ENCODE assay signal across 8 cellular contexts in the genomic region with DNA sequence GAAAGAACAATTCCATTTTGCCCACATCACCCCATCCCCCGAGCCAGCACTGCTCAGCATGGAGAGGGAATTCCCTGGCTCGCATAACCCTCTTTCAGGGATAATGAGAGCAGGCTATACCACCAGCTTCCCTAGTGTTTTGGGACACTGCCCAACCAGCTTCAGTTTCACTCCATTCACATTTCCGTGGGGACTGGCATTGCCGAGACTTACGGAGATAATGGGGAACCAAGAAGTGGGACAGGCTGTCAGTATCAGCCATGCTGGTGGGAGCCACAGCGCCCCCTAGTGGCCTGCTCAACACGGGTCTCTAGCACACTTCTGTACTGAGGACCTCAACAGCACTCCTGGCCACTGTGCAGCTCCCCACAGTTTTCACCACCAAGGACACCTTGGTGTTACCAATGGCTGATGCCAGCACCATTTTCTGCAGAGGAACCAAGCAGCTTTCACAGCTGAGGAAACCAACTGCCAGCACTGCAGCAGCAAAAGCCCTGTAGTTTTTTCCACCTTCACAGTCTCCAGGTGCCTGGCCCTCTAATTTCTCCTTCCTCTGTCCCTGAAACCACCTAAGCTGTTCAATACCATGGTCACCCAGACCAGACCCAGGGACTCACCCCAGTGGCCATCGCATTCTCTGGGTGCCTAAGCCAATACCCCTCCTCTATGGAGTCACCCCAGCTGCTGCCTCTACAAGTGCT. TPM values are rescaled to one million over a fixed set of nuclear protein-coding genes. Genes with fewer than 3 reads are reported as not detected.
DNase-seq lines count a peak whose midpoint lies in the region; ATAC-seq and TF ChIP-seq lines count a peak whose summit lies in the region.

No MANE protein-coding gene starts in this region.

- peak overlapping the region; percentile 36 for H3K4me2 ChIP-seq in Loucy (ENCODE audit: low read depth, low read length, poor library complexity, severe bottlenecking)

- no peak overlapping the region for H3K4me3 Mint-ChIP-seq in T-cell

- POLR2A ChIA-PET in T-cell (lab: Charles Lee): no interaction called here

- H3K4me1 Mint-ChIP-seq in T-cell: peaks cover 4 to 7% (median 6%) of the 10 kb centered on the region in 3 donors

- H3K27me3 Mint-ChIP-seq in T-cell: no peaks in the 10 kb centered on the region

- DNase-seq in NCI-H187 (lab: John Stamatoyannopoulos, UW) (peak; percentile 23 to 50), NCI-H187 treated with DMSO at 0.1 percent for 48 hours (lab: John Stamatoyannopoulos, UW) (no peak), T-cell (peak; percentile 37 to 81 (median 71)), adipocyte (ENCODE audit: low read depth) (peak; percentile 29), left ventricle myocardium superior (peak; percentile 87), retina (peak; percentile 75), aorta (peak; percentile 90 to 91)

- H3K9me3 Mint-ChIP-seq in T-cell: peaks cover 4 to 8% (median 8%) of the 10 kb centered on the region in 3 donors

- H3K27me3 ChIP-seq in Loucy (ENCODE audit: insufficient read depth, low read length, poor library complexity, severe bottlenecking) (no peaks in the 10 kb centered on the region), adipocyte (replicated peaks; ENCODE audit: control insufficient read depth, insufficient read depth, low read length) (peaks cover 3% of the 10 kb centered on the region), aorta (ENCODE audit: control insufficient read depth in 1 of 2, insufficient read depth in 2 of 2, low read length in 1 of 2) (no peaks in the 10 kb centered on the region)

- no peaks in the 10 kb centered on the region for H3K36me3 ChIP-seq in Loucy (ENCODE audit: insufficient read depth, low read length)
- no peaks in the 10 kb centered on the region for H3K36me3 ChIP-seq in adipocyte (ENCODE audit: control insufficient read depth, insufficient read depth, low read length, severe bottlenecking)
- no peaks in the 10 kb centered on the region for H3K36me3 ChIP-seq in aorta (ENCODE audit: control insufficient read depth in 1 of 2, insufficient read depth in 2 of 2, low read length in 1 of 2)

- no peaks in the 10 kb centered on the region for H3K4me1 ChIP-seq in Loucy (ENCODE audit: insufficient read depth, low read length, poor library complexity, severe bottlenecking)
- no peaks in the 10 kb centered on the region for H3K4me1 ChIP-seq in adipocyte (ENCODE audit: control insufficient read depth, insufficient read depth, low read length)
- no peaks in the 10 kb centered on the region for H3K4me1 ChIP-seq in aorta (ENCODE audit: control insufficient read depth in 1 of 2, insufficient read depth in 2 of 2, low read length in 2 of 2)

- H3K9me3 ChIP-seq in Loucy (ENCODE audit: insufficient read depth, low read depth, low read length) (no peaks in the 10 kb centered on the region), adipocyte (ENCODE audit: control insufficient read depth, low read length) (peaks cover 7% of the 10 kb centered on the region), aorta (ENCODE audit: control insufficient read depth, low read length) (no peaks in the 10 kb centered on the region)

- no peaks in the 10 kb centered on the region for H3K79me2 ChIP-seq in Loucy (ENCODE audit: insufficient read depth, low read length)

- H3K36me3 Mint-ChIP-seq in T-cell: peaks cover 11% of the 10 kb centered on the region

- CTCF ChIA-PET in T-cell (lab: Charles Lee): interaction anchor here (0.5 to 0.6 kb wide), 3 partner anchors 21 to 1567 kb away, joined by 3 to 4 read pairs (median 3); no protein-coding TSS in a partner anchor

- H3K27ac Mint-ChIP-seq in T-cell: no peak overlapping the region

- H3K4me3 ChIP-seq in Loucy (ENCODE audit: low read length, poor library complexity, severe bottlenecking): peak overlapping the region; percentile 36
- H3K4me3 ChIP-seq in adipocyte (ENCODE audit: low read length): no peak overlapping the region
- H3K4me3 ChIP-seq in aorta (ENCODE audit: low read length in 2 of 2): no peak overlapping the region

- no peaks in the 10 kb centered on the region for H3K9me2 ChIP-seq in Loucy (replicated peaks; ENCODE audit: low read depth, low read length)

- intact Hi-C loops in left ventricle myocardium superior (cut with micrococcal nuclease): no loop called here
- intact Hi-C loops in aorta (cut with DNase I): no loop called here

- H4K20me1 ChIP-seq in Loucy (ENCODE audit: insufficient read depth, low read length, poor library complexity, severe bottlenecking): no peaks in the 10 kb centered on the region

- 16 to 17% methylated on average over 8 of the region's 8 CpGs for WGBS in aorta, 2 donors

- no peak overlapping the region for H3K27ac ChIP-seq in aorta (ENCODE audit: low read depth in 1 of 2, low read length in 2 of 2)

- ATAC-seq in T-cell (replicated peaks in 1 of 4) (peak; percentile 88 to 92 (median 91)), left ventricle myocardium superior (peak; percentile 88), aorta (ENCODE audit: low FRiP score) (peak; percentile 70)

- TF ChIP-seq CTCF in Loucy (conservative IDR thresholded peaks at IDR 0.05; ENCODE audit: low read length): peak; percentile 97

- peak overlapping the region; percentile 88 for H2AFZ ChIP-seq in Loucy (ENCODE audit: low read length)

- no peaks in the 10 kb centered on the region for H3F3A ChIP-seq in Loucy (ENCODE audit: low read depth)

- H3K9ac ChIP-seq in Loucy (ENCODE audit: low read depth, low read length, poor library complexity, severe bottlenecking) (no peak overlapping the region), adipocyte (ENCODE audit: low read length) (no peak overlapping the region)

RNA-seq across cellular contexts. Expression of gene SLC6A16, which starts 23.7 kb away (rescaled TPM):
- total RNA-seq in T-cell: 1 to 10 TPM; 5.4 to 8.1 (median 6.4) TPM
- total RNA-seq in left ventricle myocardium superior: 1.1 TPM
- total RNA-seq in aorta: 1 to 10 TPM; 3.0 to 4.6 TPM
- 10 to 100 TPM in 1 of 2 donors, 1 to 10 TPM in 1; 2.4 to 12.9 TPM for polyA plus RNA-seq in aorta

RNA-seq across cellular contexts. Expression of gene CD37, which starts 33.9 kb away (rescaled TPM):
- total RNA-seq in T-cell (100 to 1,000 TPM; 365 to 435 (median 369) TPM), left ventricle myocardium superior (6.5 TPM), aorta (10 to 100 TPM; 18.3 to 40.1 TPM)
- polyA plus RNA-seq in aorta: 10 to 100 TPM in 1 of 2 donors, 1 to 10 TPM in 1; 5.2 to 10.8 TPM

Comparison
In these comparisons a context has a peak if more than half of its experiments do, and no peak if none do; other contexts are left out.
1. RNA of gene CD37, which starts 33.9 kb away (total RNA-seq): 365 to 435 TPM in T-cell; 18.3 to 40.1 TPM in aorta and 6.5 TPM in left ventricle myocardium superior (single experiment); every median in the first group is over 4 times any median in the second.
2. Peak in every context shown above with its lines, with median percentiles within 50 percentile points of each other: ATAC-seq.